In genomic region chr9:101353683-101354082, GRCh38 we compare ENCODE assay signal across 19 cellular contexts. TPM values are rescaled to one million over a fixed set of nuclear protein-coding genes. Genes with fewer than 3 reads are reported as not detected.
DNase-seq lines count a peak whose midpoint lies in the region; ATAC-seq and TF ChIP-seq lines count a peak whose summit lies in the region.
"Had no signal": no experiment of that assay in that cellular context is flagged by ENCODE, and none has a peak within 500 bp of the region (broad histone marks: within the 10 kb centered on the region; RNA-seq: fewer than 3 reads in every experiment).

No MANE protein-coding gene starts in this region.

- H3K27ac Mint-ChIP-seq in Caco-2 (ENCODE audit: unreplicated experiment), result peak overlapping the region; percentile 87
- H3K27ac Mint-ChIP-seq in naive thymus-derived CD8-positive, alpha-beta T cell, result no peak overlapping the region
- no peak overlapping the region for H3K27ac Mint-ChIP-seq in activated CD4-positive, alpha-beta T cell treated with anti-CD3 and anti-CD28 coated beads, Interleukin-2, amount 10 ng/mL, durations not matched to agents 7 days and 5 days
- H3K27ac Mint-ChIP-seq: CD14-positive monocyte; CD4-positive, alpha-beta T cell; CD8-positive, alpha-beta memory T cell had no signal

- H3K36me3 ChIP-seq in Caco-2 (ENCODE audit: control insufficient read depth, insufficient read depth, low read length) (no peaks in the 10 kb centered on the region), colonic mucosa (no peaks in the 10 kb centered on the region), liver (ENCODE audit: control insufficient read depth in 4 of 4, insufficient read depth in 3 of 4, low read depth in 1 of 4, low read length in 3 of 4) (peaks cover 0 to 1% (median 0%) of the 10 kb centered on the region in 4 donors)
- H3K36me3 ChIP-seq: BE2C; BLaER1 treated with 17β-estradiol and CSF1 and Interleukin-3, amounts not matched to agents 10 nM and 100 nM had no signal

- CTCF ChIA-PET in Caco-2 (lab: Charles Lee), result no interaction called here
- CTCF ChIA-PET in activated CD4-positive, alpha-beta T cell treated with anti-CD3 and anti-CD28 coated beads, Interleukin-2, amount 10 ng/mL, durations not matched to agents 7 days and 5 days (lab: Charles Lee), result no interaction called here

- peaks cover 23% of the 10 kb centered on the region for H3K9me3 ChIP-seq in Caco-2
- no peaks in the 10 kb centered on the region for H3K9me3 ChIP-seq in colonic mucosa
- no peaks in the 10 kb centered on the region for H3K9me3 ChIP-seq in liver (ENCODE audit: control insufficient read depth in 4 of 4, low read length in 3 of 4)
- H3K9me3 ChIP-seq: BE2C; BLaER1 treated with 17β-estradiol and CSF1 and Interleukin-3, amounts not matched to agents 10 nM and 100 nM had no signal

- no peak for ATAC-seq in naive thymus-derived CD8-positive, alpha-beta T cell
- ATAC-seq in stimulated activated naive CD8-positive, alpha-beta T cell treated with anti-CD3 and anti-CD28 coated beads, Interleukin-15, Interleukin-2, amounts not matched to agents 100 U/mL and 50 U/mL, for 24 hours, result no peak

- H3K4me1 ChIP-seq in Caco-2 (peaks cover 39% of the 10 kb centered on the region), colonic mucosa (no peaks in the 10 kb centered on the region), liver (ENCODE audit: control insufficient read depth in 4 of 4, insufficient read depth in 4 of 4, low read length in 3 of 4) (peaks cover 11 to 55% (median 20%) of the 10 kb centered on the region in 4 donors)
- H3K4me1 ChIP-seq: BE2C; BLaER1 treated with 17β-estradiol and CSF1 and Interleukin-3, amounts not matched to agents 10 nM and 100 nM had no signal

- no peak overlapping the region for H3K4me3 Mint-ChIP-seq in Caco-2 (ENCODE audit: unreplicated experiment)
- no peak overlapping the region for H3K4me3 Mint-ChIP-seq in naive thymus-derived CD8-positive, alpha-beta T cell
- no peak overlapping the region for H3K4me3 Mint-ChIP-seq in activated CD4-positive, alpha-beta T cell treated with anti-CD3 and anti-CD28 coated beads, Interleukin-2, amount 10 ng/mL, durations not matched to agents 7 days and 5 days
- H3K4me3 Mint-ChIP-seq: CD14-positive monocyte; CD4-positive, alpha-beta T cell; CD8-positive, alpha-beta memory T cell had no signal

- H3K27me3 ChIP-seq in Caco-2 (replicated peaks; ENCODE audit: control insufficient read depth, insufficient read depth, low read length) (no peaks in the 10 kb centered on the region), colonic mucosa (no peaks in the 10 kb centered on the region), liver (ENCODE audit: control insufficient read depth in 4 of 4, insufficient read depth in 4 of 4, low read length in 3 of 4) (no peaks in the 10 kb centered on the region)
- H3K27me3 ChIP-seq: BE2C; BLaER1 treated with 17β-estradiol and CSF1 and Interleukin-3, amounts not matched to agents 10 nM and 100 nM had no signal

- H3K27me3 Mint-ChIP-seq in Caco-2 (ENCODE audit: insufficient read depth, unreplicated experiment), result no peaks in the 10 kb centered on the region
- H3K27me3 Mint-ChIP-seq in naive thymus-derived CD8-positive, alpha-beta T cell, result peaks cover 5 to 17% (median 13%) of the 10 kb centered on the region in 5 donors
- peaks cover 3% of the 10 kb centered on the region for H3K27me3 Mint-ChIP-seq in activated CD4-positive, alpha-beta T cell treated with anti-CD3 and anti-CD28 coated beads, Interleukin-2, amount 10 ng/mL, durations not matched to agents 7 days and 5 days

- WGBS in liver, result 37% methylated on average over 2 of the region's 2 CpGs

- no peak for TF ChIP-seq RAD21 in liver (IDR thresholded peaks at IDR 0.05)

- H3K4me1 Mint-ChIP-seq in Caco-2 (ENCODE audit: low read depth, unreplicated experiment), result peaks cover 19% of the 10 kb centered on the region
- H3K4me1 Mint-ChIP-seq in naive thymus-derived CD8-positive, alpha-beta T cell, result no peaks in the 10 kb centered on the region
- no peaks in the 10 kb centered on the region for H3K4me1 Mint-ChIP-seq in activated CD4-positive, alpha-beta T cell treated with anti-CD3 and anti-CD28 coated beads, Interleukin-2, amount 10 ng/mL, durations not matched to agents 7 days and 5 days
- H3K4me1 Mint-ChIP-seq: CD14-positive monocyte; CD8-positive, alpha-beta memory T cell had no signal

- no TSS peak for BruUV-seq in Caco-2 (replicated peaks; lab: Mats Ljungman, UMichigan)

- intact Hi-C loops in Caco-2 (cut with micrococcal nuclease; ENCODE audit: unreplicated experiment), result loop anchor here (1.0 kb wide), 3 partner anchors 13 to 35 kb away; no protein-coding TSS in a partner anchor
- intact Hi-C loops in colonic mucosa (cut with DNase I), result no loop called here

- no peak overlapping the region for H3K9ac ChIP-seq in colonic mucosa (ENCODE audit: low read depth in 2 of 2, low read length in 2 of 2)
- H3K9ac ChIP-seq in liver (ENCODE audit: low read depth in 1 of 2, low read length in 2 of 2), result no peak overlapping the region
- H3K9ac ChIP-seq: BLaER1 treated with 17β-estradiol and CSF1 and Interleukin-3, amounts not matched to agents 10 nM and 100 nM; GM23248 had no signal

- POLR2A ChIA-PET in Caco-2 (lab: Charles Lee), result interaction anchor here (1.1 kb wide), 1 partner anchor 45 kb away, joined by 6 read pairs; the partner anchor contains the start of genes MRPL50 and ZNF189
- POLR2A ChIA-PET in naive thymus-derived CD8-positive, alpha-beta T cell (lab: Charles Lee), result no interaction called here
- POLR2A ChIA-PET in activated CD4-positive, alpha-beta T cell treated with anti-CD3 and anti-CD28 coated beads, Interleukin-2, amount 10 ng/mL, durations not matched to agents 7 days and 5 days (lab: Charles Lee), result no interaction called here

- DNase-seq in Caco-2, result no peak
- no peak for DNase-seq in colonic mucosa
- no peak for DNase-seq in naive thymus-derived CD8-positive, alpha-beta T cell
- no peak for DNase-seq in activated CD4-positive, alpha-beta T cell treated with anti-CD3 and anti-CD28 coated beads, Interleukin-2, amount 10 ng/mL, durations not matched to agents 7 days and 5 days
- no peak for DNase-seq in stimulated activated naive CD8-positive, alpha-beta T cell treated with anti-CD3 and anti-CD28 coated beads, Interleukin-15, Interleukin-2, amounts not matched to agents 100 U/mL and 50 U/mL, for 24 hours
- no peak for DNase-seq in cerebellar nuclear complex (lab: John Stamatoyannopoulos, UW)
- DNase-seq: AML-193; BE2C; CD4-positive, alpha-beta T cell; CD8-positive, alpha-beta memory T cell; DMS79 treated with DMSO at 0.1 percent for 48 hours; GF-D8; H7; HCEC 1CT had no signal

- peaks cover 18% of the 10 kb centered on the region for H3K9me3 Mint-ChIP-seq in Caco-2 (ENCODE audit: unreplicated experiment)
- H3K9me3 Mint-ChIP-seq in naive thymus-derived CD8-positive, alpha-beta T cell, result peaks cover 0 to 6% (median 1%) of the 10 kb centered on the region in 9 donors
- no peaks in the 10 kb centered on the region for H3K9me3 Mint-ChIP-seq in activated CD4-positive, alpha-beta T cell treated with anti-CD3 and anti-CD28 coated beads, Interleukin-2, amount 10 ng/mL, durations not matched to agents 7 days and 5 days
- H3K9me3 Mint-ChIP-seq: CD4-positive, alpha-beta T cell had no signal

- H3K27ac ChIP-seq in colonic mucosa (peak overlapping the region; percentile 75), liver (ENCODE audit: low read depth in 1 of 2, low read length in 2 of 2) (peak overlapping the region; percentile 80 to 82)
- H3K27ac ChIP-seq: BLaER1 treated with 17β-estradiol and CSF1 and Interleukin-3, amounts not matched to agents 10 nM and 100 nM; GM23248 had no signal

- TF ChIP-seq CTCF in Caco-2 (IDR thresholded peaks at IDR 0.05; ENCODE audit: insufficient read depth in 1 of 2, low read depth in 1 of 2, low read length in 1 of 2, severe bottlenecking in 1 of 2, unreplicated experiment in 1 of 2) (no peak), colonic mucosa (IDR thresholded peaks at IDR 0.05) (no peak), liver (IDR thresholded peaks at IDR 0.05; ENCODE audit: low read depth, low read length, missing input control) (no peak)

- H3K36me3 Mint-ChIP-seq in Caco-2 (ENCODE audit: insufficient read depth, unreplicated experiment), result peaks cover 6% of the 10 kb centered on the region
- H3K36me3 Mint-ChIP-seq in naive thymus-derived CD8-positive, alpha-beta T cell, result peaks cover 0 to 7% (median 0%) of the 10 kb centered on the region in 3 donors
- H3K36me3 Mint-ChIP-seq in activated CD4-positive, alpha-beta T cell treated with anti-CD3 and anti-CD28 coated beads, Interleukin-2, amount 10 ng/mL, durations not matched to agents 7 days and 5 days (ENCODE audit: low read depth), result no peaks in the 10 kb centered on the region
- H3K36me3 Mint-ChIP-seq: CD14-positive monocyte; CD8-positive, alpha-beta memory T cell had no signal

- H3K4me3 ChIP-seq in Caco-2 (ENCODE audit: low read depth, low read length), result no peak overlapping the region
- no peak overlapping the region for H3K4me3 ChIP-seq in colonic mucosa
- H3K4me3 ChIP-seq in liver (ENCODE audit: low read depth in 1 of 3, low read length in 3 of 3), result no peak overlapping the region
- H3K4me3 ChIP-seq: BLaER1 treated with 17β-estradiol and CSF1 and Interleukin-3, amounts not matched to agents 10 nM and 100 nM; GM23248 had no signal

RNA-seq across cellular contexts. Expression of gene BAAT, which starts 31.1 kb away (rescaled TPM):
- total RNA-seq in Caco-2 (2022) (1.1 and 1.3 TPM in 2 replicates), colonic mucosa (under 1 TPM in 1 of 2 donors, not detected in 1; 0.30 TPM), liver (100 to 1,000 TPM in 1 of 2 donors, 10 to 100 TPM in 1; 31.9 to 167 TPM)
- polyA plus RNA-seq in liver, result 100 to 1,000 TPM; 136 to 275 TPM
- not detected for total RNA-seq in naive thymus-derived CD8-positive, alpha-beta T cell
- polyA plus RNA-seq in naive thymus-derived CD8-positive, alpha-beta T cell, result not detected
- total RNA-seq in activated CD4-positive, alpha-beta T cell treated with anti-CD3 and anti-CD28 coated beads, Interleukin-2, amount 10 ng/mL, durations not matched to agents 7 days and 5 days, result under 1 TPM in 1 of 2 experiments, not detected in 1; 0.07 TPM
- total RNA-seq: CD4-positive, alpha-beta T cell; CD8-positive, alpha-beta memory T cell; G401; GM23248 had no signal
- polyA plus RNA-seq: CD14-positive monocyte had no signal

RNA-seq across cellular contexts. Expression of gene MRPL50, which starts 44.7 kb away (rescaled TPM):
- total RNA-seq in Caco-2 (2022) (15.6 and 17.5 TPM in 2 replicates), colonic mucosa (10 to 100 TPM in 1 of 2 donors, 1 to 10 TPM in 1; 9.5 to 10.1 TPM), liver (10 to 100 TPM in 1 of 2 donors, 1 to 10 TPM in 1; 9.0 to 11.9 TPM)
- 10 to 100 TPM in 1 of 2 donors, 1 to 10 TPM in 1; 5.7 to 12.3 TPM for polyA plus RNA-seq in liver
- total RNA-seq in naive thymus-derived CD8-positive, alpha-beta T cell, result 10 to 100 TPM; 20.3 to 21.3 TPM
- polyA plus RNA-seq in naive thymus-derived CD8-positive, alpha-beta T cell, result 10 to 100 TPM; 12.9 to 17.8 (median 13.2) TPM
- total RNA-seq in activated CD4-positive, alpha-beta T cell treated with anti-CD3 and anti-CD28 coated beads, Interleukin-2, amount 10 ng/mL, durations not matched to agents 7 days and 5 days, result 10 to 100 TPM; 10.2 to 11.7 TPM

RNA-seq across cellular contexts. Expression of gene ZNF189, which starts 45.0 kb away (rescaled TPM):
- 15.3 and 17.3 TPM in 2 replicates for total RNA-seq in Caco-2 (2022)
- 10 to 100 TPM in 1 of 2 donors, 1 to 10 TPM in 1; 9.3 to 17.4 TPM for total RNA-seq in colonic mucosa
- 10 to 100 TPM; 11.4 to 16.1 TPM for total RNA-seq in liver
- polyA plus RNA-seq in liver, result 1 to 10 TPM; 4.4 to 5.1 TPM
- 10 to 100 TPM; 23.7 to 26.3 TPM for total RNA-seq in naive thymus-derived CD8-positive, alpha-beta T cell
- polyA plus RNA-seq in naive thymus-derived CD8-positive, alpha-beta T cell, result 1 to 10 TPM; 1.4 to 2.6 (median 2.6) TPM
- 10 to 100 TPM; 11.4 to 12.9 TPM for total RNA-seq in activated CD4-positive, alpha-beta T cell treated with anti-CD3 and anti-CD28 coated beads, Interleukin-2, amount 10 ng/mL, durations not matched to agents 7 days and 5 days

Comparison
In these comparisons a context has a peak if more than half of its experiments do, and no peak if none do; other contexts are left out.
1. RNA of gene BAAT, which starts 31.1 kb away (total RNA-seq): 31.9 to 167 TPM in liver; 1.1 to 1.3 TPM in Caco-2, 0.30 TPM in colonic mucosa, 0.07 TPM in activated CD4-positive, alpha-beta T cell treated with anti-CD3 and anti-CD28 coated beads, Interleukin-2, amount 10 ng/mL, durations not matched to agents 7 days and 5 days and not detected in naive thymus-derived CD8-positive, alpha-beta T cell; every median in the first group is over 10 times any median in the second.